ENCODE assay signal across 8 cellular contexts in genomic region chr20:33993800-33994623, GRCh38. TPM values are rescaled to one million over a fixed set of nuclear protein-coding genes. Genes with fewer than 3 reads are reported as not detected.
DNase-seq lines count a peak whose midpoint lies in the region; ATAC-seq and TF ChIP-seq lines count a peak whose summit lies in the region.

RALY (plus strand) TSS chr20:33993911; CDS start chr20:34072075, 78,164 bp downstream.

- no peaks in the 10 kb centered on the region for H3K36me3 ChIP-seq in upper lobe of left lung

- no peak for TF ChIP-seq CTCF in HFF-Myc (IDR thresholded peaks at IDR 0.05; ENCODE audit: low read depth, low read length, missing control alignments)
- TF ChIP-seq CTCF in upper lobe of left lung (IDR thresholded peaks at IDR 0.05): peak in 1 of 6 experiments; percentile 10

- WGBS in upper lobe of left lung, 2 donors: 0 to 1% methylated on average over 37 to 79 of the region's 100 CpGs

- H3K9me3 ChIP-seq in upper lobe of left lung: no peaks in the 10 kb centered on the region

- intact Hi-C loops in cardiac septum (cut with DNase I): loop anchor here (1.0 to 10.0 kb wide), 4 partner anchors 49 to 309 kb away; partner anchors contain the start of genes CHMP4B, E2F1 and EIF2S2
- intact Hi-C loops in posterior vena cava (cut with DNase I): loop anchor here in 1 of 2 donors (2.0 kb wide), 1 partner anchor 133 kb away; no protein-coding TSS in a partner anchor

- peaks cover 45 to 66% (median 55%) of the 10 kb centered on the region in 4 donors for H3K4me1 ChIP-seq in upper lobe of left lung

- H3K4me3 ChIP-seq in GM08714 (ENCODE audit: low read length) (peak within 1 kb of the TSS; percentile 96), HFF-Myc (replicated peaks; ENCODE audit: low read depth, low read length) (peak within 1 kb of the TSS; percentile 77), upper lobe of left lung (peak within 1 kb of the TSS; percentile 81 to 92 (median 88))

- DNase-seq in HFF-Myc (ENCODE audit: extremely low read depth, low read depth): no peak
- DNase-seq in NAMALWA (ENCODE audit: low spot score): peak; percentile 89
- peak; percentile 78 to 92 for DNase-seq in SW 1271 (lab: John Stamatoyannopoulos, UW)
- DNase-seq in activated naive CD8-positive, alpha-beta T cell treated with anti-CD3 and anti-CD28 coated beads, Interleukin-2, amount 50 U/mL, for 16 hours (ENCODE audit: low read depth, low spot score): peak; percentile 61
- peak; percentile 93 for DNase-seq in cardiac septum (ENCODE audit: low spot score)
- peak; percentile 95 for DNase-seq in posterior vena cava (ENCODE audit: low spot score)
- peak; percentile 91 to 97 for DNase-seq in upper lobe of left lung

- H3K27me3 ChIP-seq in upper lobe of left lung: no peaks in the 10 kb centered on the region

- peak in 3 of 4 donors; percentile 94 to 98 (median 98) for TF ChIP-seq POLR2A in upper lobe of left lung (IDR thresholded peaks at IDR 0.05)

- ATAC-seq in upper lobe of left lung (ENCODE audit: low FRiP score in 2 of 2): peak; percentile 55 to 82

- TF ChIP-seq EP300 in upper lobe of left lung (IDR thresholded peaks at IDR 0.05): no peak

- H3K27ac ChIP-seq in upper lobe of left lung: peak within 1 kb of the TSS; percentile 95 to 99 (median 98)

RNA-seq across cellular contexts. Expression of gene RALY, which starts in this region (rescaled TPM):
- total RNA-seq in cardiac septum (110 TPM), posterior vena cava (10 to 100 TPM; 75.8 to 90.5 TPM), upper lobe of left lung (100 to 1,000 TPM; 116 to 157 (median 147) TPM)
